Comparison of ENCODE assay signal across 12 cellular contexts in the genomic region with DNA sequence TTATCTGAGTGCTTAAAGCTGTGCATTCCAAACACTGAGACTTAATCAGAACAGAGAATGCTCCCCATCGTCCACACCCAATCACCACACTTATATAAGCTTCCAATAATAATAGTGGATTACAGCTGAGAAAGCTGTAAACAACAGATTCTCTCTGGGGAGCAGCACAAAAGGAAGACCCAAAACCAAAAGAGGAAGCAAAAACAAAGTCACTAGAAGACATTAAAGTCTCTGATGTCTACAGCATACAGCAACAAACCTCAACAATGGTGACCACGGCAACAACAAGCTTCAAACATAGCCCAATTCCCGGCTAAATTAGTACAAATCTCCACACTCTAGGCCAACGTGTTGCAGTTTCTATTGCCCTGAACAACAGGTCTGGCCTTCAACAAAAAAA. TPM values are rescaled to one million over a fixed set of nuclear protein-coding genes. Genes with fewer than 3 reads are reported as not detected.
DNase-seq lines count a peak whose midpoint lies in the region; ATAC-seq and TF ChIP-seq lines count a peak whose summit lies in the region.
"Had no signal": no experiment of that assay in that cellular context is flagged by ENCODE, and none has a peak within 500 bp of the region (broad histone marks: within the 10 kb centered on the region; RNA-seq: fewer than 3 reads in every experiment).

No MANE protein-coding gene starts in this region.

- ATAC-seq in GM19328 (IDR thresholded peaks at IDR 0.05; ENCODE audit: unreplicated experiment) (peak; percentile 77), HG02885 (IDR thresholded peaks at IDR 0.05; ENCODE audit: poor library complexity, unreplicated experiment) (peak; percentile 76)
- ATAC-seq: PC-3, WTC11 had no signal

- H3K36me3 ChIP-seq in neuronal stem cell (replicated peaks in 1 of 2; ENCODE audit: control insufficient read depth in 2 of 2, insufficient read depth in 2 of 2, low read length in 2 of 2): peaks cover 0 to 2% of the 10 kb centered on the region in 2 donors
- H3K36me3 ChIP-seq in ovary: no peaks in the 10 kb centered on the region

- H3K4me1 ChIP-seq in neuronal stem cell (ENCODE audit: control insufficient read depth in 2 of 2, insufficient read depth in 1 of 2, low read depth in 1 of 2, low read length in 2 of 2) (peaks cover 4 to 8% of the 10 kb centered on the region in 2 donors), ovary (ENCODE audit: insufficient read depth) (no peaks in the 10 kb centered on the region)

- no CpG with 5 or more reads among the region's 4 CpGs for WGBS in neuronal stem cell (ENCODE audit: extremely low coverage in 2 of 2, insufficient read length in 2 of 2, insufficient replicate concordance in 1 of 2), 2 donors
- WGBS in ovary, 3 donors: 61 to 74% (median 66%) methylated on average over 4 of the region's 4 CpGs

- no peak overlapping the region for H3K14ac ChIP-seq in neuronal stem cell (ENCODE audit: low read length)

- no peak overlapping the region for H2BK120ac ChIP-seq in neuronal stem cell (ENCODE audit: low read depth, low read length)

- H3K27me3 ChIP-seq in neuronal stem cell (ENCODE audit: control insufficient read depth in 3 of 3, insufficient read depth in 3 of 3, low read depth in 1 of 3, low read length in 3 of 3) (no peaks in the 10 kb centered on the region), ovary (no peaks in the 10 kb centered on the region)

- H3K79me1 ChIP-seq in neuronal stem cell (ENCODE audit: low read depth, low read length): no peaks in the 10 kb centered on the region

- no peak overlapping the region for H3K23ac ChIP-seq in neuronal stem cell (ENCODE audit: low read depth, low read length, poor library complexity)

- H2BK5ac ChIP-seq in neuronal stem cell (ENCODE audit: low read length): no peak overlapping the region

- intact Hi-C loops in ovary (cut with DNase I): no loop called here

- no peak overlapping the region for H2BK15ac ChIP-seq in neuronal stem cell (ENCODE audit: low read length)

- no peak for TF ChIP-seq POLR2A in ovary (IDR thresholded peaks at IDR 0.05)

- no peak for TF ChIP-seq CTCF in ovary (IDR thresholded peaks at IDR 0.05)

- no peak overlapping the region for H3K9ac ChIP-seq in neuronal stem cell (ENCODE audit: low read depth, low read length, poor library complexity)

- no peak overlapping the region for H3K4ac ChIP-seq in neuronal stem cell (ENCODE audit: low read length)

- H3K27ac ChIP-seq in neuronal stem cell (replicated peaks; ENCODE audit: low read length): peak overlapping the region; percentile 38
- H3K27ac ChIP-seq in ovary: no peak overlapping the region

- no peak for TF ChIP-seq EP300 in ovary (IDR thresholded peaks at IDR 0.05)

- H2BK12ac ChIP-seq in neuronal stem cell (ENCODE audit: low read length): no peak overlapping the region

- no peak overlapping the region for H4K8ac ChIP-seq in neuronal stem cell (ENCODE audit: low read depth, low read length)

- peak; percentile 47 for DNase-seq in NOMO-1 treated with DMSO at 0.1 percent for 48 hours (lab: John Stamatoyannopoulos, UW; ENCODE audit: unreplicated experiment)
- DNase-seq in neuronal stem cell (ENCODE audit: low spot score): no peak
- DNase-seq in activated CD4-positive, CD25-positive, alpha-beta regulatory T cell treated with anti-CD3 and anti-CD28 coated beads, Interleukin-2, amount 50 U/mL, for 72 hours: no peak
- no peak for DNase-seq in ovary
- no peak for DNase-seq in stimulated activated CD4-positive, alpha-beta T cell treated with anti-CD3 and anti-CD28 coated beads, Interleukin-15, amount 100 ng/mL, for 24 hours
- DNase-seq: NCI-H1092; nephron progenitor cell; PC-3; stimulated activated CD4-positive, alpha-beta T cell treated with anti-CD3 and anti-CD28 coated beads, Interleukin-4, amount 100 ng/mL, for 1 hour had no signal

- no peak overlapping the region for H4K91ac ChIP-seq in neuronal stem cell (ENCODE audit: low read depth, low read length, poor library complexity)

- H3K9me3 ChIP-seq in neuronal stem cell (replicated peaks in 1 of 2; ENCODE audit: control insufficient read depth in 2 of 2, insufficient read depth in 1 of 2, low read depth in 1 of 2, low read length in 2 of 2) (peaks cover 0 to 9% of the 10 kb centered on the region in 2 donors), ovary (no peaks in the 10 kb centered on the region)

- H2AK5ac ChIP-seq in neuronal stem cell (ENCODE audit: low read depth, low read length): no peak overlapping the region

- H3K4me3 ChIP-seq in neuronal stem cell (ENCODE audit: low read length in 2 of 2) (no peak overlapping the region), ovary (no peak overlapping the region)

- no peak overlapping the region for H3K4me2 ChIP-seq in neuronal stem cell (ENCODE audit: insufficient read depth, low read length, poor library complexity, severe bottlenecking)

- H2AFZ ChIP-seq in neuronal stem cell (ENCODE audit: low read length): peak overlapping the region; percentile 48

- H3K18ac ChIP-seq in neuronal stem cell (ENCODE audit: low read length): no peak overlapping the region

RNA-seq across cellular contexts. Expression of a gene that starts 37.7 kb away (rescaled TPM):
- 0.24 TPM for polyA plus RNA-seq in neuronal stem cell (2013, experiment 1 of 2)
- 0.30 TPM for polyA plus RNA-seq in neuronal stem cell (2013, experiment 2 of 2)
- total RNA-seq in ovary: 1 to 10 TPM; 1.4 to 6.7 (median 3.0) TPM
- 1 to 10 TPM in 1 of 2 donors, under 1 TPM in 1; 0.80 to 2.9 TPM for polyA plus RNA-seq in ovary
